Comparison of ENCODE assay signal across 1 cellular context in genomic region chr9:110986529-110986928, GRCh38.
TF ChIP-seq lines count a peak whose summit lies in the region.

No MANE protein-coding gene starts in this region.

TF ChIP-seq in IMR-90, 13 proteins besides CTCF, POLR2A, EP300 and RAD21:
- TF ChIP-seq BHLHE40 (IDR thresholded peaks at IDR 0.05; ENCODE audit: low read depth, low read length) (no peak), CEBPB (IDR thresholded peaks at IDR 0.05; ENCODE audit: low read depth, low read length) (peak; percentile 74)
